Comparison of ENCODE assay signal across 8 cellular contexts in genomic region chr11:6705905-6706535, GRCh38. TPM values are rescaled to one million over a fixed set of nuclear protein-coding genes. Genes with fewer than 3 reads are reported as not detected.
DNase-seq lines count a peak whose midpoint lies in the region; ATAC-seq and TF ChIP-seq lines count a peak whose summit lies in the region.

No MANE protein-coding gene starts in this region.

- H3K9me3 Mint-ChIP-seq in CD8-positive, alpha-beta memory T cell, result no peaks in the 10 kb centered on the region

- H3K4me1 ChIP-seq in CD8-positive, alpha-beta memory T cell (ENCODE audit: insufficient read depth, low read length), result no peaks in the 10 kb centered on the region
- no peaks in the 10 kb centered on the region for H3K4me1 ChIP-seq in vagina

- no peak overlapping the region for H3K27ac ChIP-seq in CD8-positive, alpha-beta memory T cell (ENCODE audit: low read depth, low read length)
- no peak overlapping the region for H3K27ac ChIP-seq in vagina

- POLR2A ChIA-PET in CD8-positive, alpha-beta memory T cell (lab: Charles Lee), result no interaction called here

- H3K27ac Mint-ChIP-seq in CD8-positive, alpha-beta memory T cell, result peak overlapping the region; percentile 42 to 81 (median 68)

- H3K4me1 Mint-ChIP-seq in CD8-positive, alpha-beta memory T cell, result peaks cover 15 to 30% (median 26%) of the 10 kb centered on the region in 3 donors

- peak in 3 of 5 donors; percentile 25 to 38 (median 29) for DNase-seq in CD8-positive, alpha-beta memory T cell
- peak; percentile 14 for DNase-seq in GM19240 (ENCODE audit: insufficient read length, low spot score)
- peak; percentile 57 for DNase-seq in NCI-H1694 (lab: John Stamatoyannopoulos, UW)
- DNase-seq in activated CD4-positive, alpha-beta T cell treated with anti-CD3 and anti-CD28 coated beads for 48 hours, result peak; percentile 52
- DNase-seq in epithelial cell of esophagus (ENCODE audit: low read depth), result peak; percentile 61
- DNase-seq in myocyte (ENCODE audit: low read depth), result peak; percentile 73
- DNase-seq in vagina (ENCODE audit: extremely low spot score in 2 of 2), result no peak

- no peak overlapping the region for H3K4me3 ChIP-seq in CD8-positive, alpha-beta memory T cell (ENCODE audit: low read length)
- H3K4me3 ChIP-seq in epithelial cell of esophagus (ENCODE audit: low read length) (no peak overlapping the region), vagina (no peak overlapping the region)

- ATAC-seq in HG02870 (IDR thresholded peaks at IDR 0.05; ENCODE audit: unreplicated experiment), result no peak

- no peak for TF ChIP-seq POLR2A in vagina (IDR thresholded peaks at IDR 0.05)

- H3K36me3 ChIP-seq in CD8-positive, alpha-beta memory T cell (ENCODE audit: insufficient read depth, low read length), result no peaks in the 10 kb centered on the region
- no peaks in the 10 kb centered on the region for H3K36me3 ChIP-seq in vagina

- H3K27me3 Mint-ChIP-seq in CD8-positive, alpha-beta memory T cell, result no peaks in the 10 kb centered on the region

- H3K36me3 Mint-ChIP-seq in CD8-positive, alpha-beta memory T cell, result peaks cover 0 to 27% (median 3%) of the 10 kb centered on the region in 3 donors

- no peaks in the 10 kb centered on the region for H3K9me3 ChIP-seq in CD8-positive, alpha-beta memory T cell (ENCODE audit: low read length)
- H3K9me3 ChIP-seq in vagina, result no peaks in the 10 kb centered on the region

- peak; percentile 98 for TF ChIP-seq CTCF in epithelial cell of esophagus (IDR thresholded peaks at IDR 0.05; ENCODE audit: insufficient read depth, low read depth, low read length, missing control alignments)
- TF ChIP-seq CTCF in vagina (IDR thresholded peaks at IDR 0.05), result peak; percentile 46 to 88 (median 84)

- H3K27me3 ChIP-seq in CD8-positive, alpha-beta memory T cell (ENCODE audit: insufficient read depth, low read length, poor library complexity, severe bottlenecking), result no peaks in the 10 kb centered on the region
- H3K27me3 ChIP-seq in vagina, result no peaks in the 10 kb centered on the region

- CTCF ChIA-PET in CD8-positive, alpha-beta memory T cell (lab: Charles Lee), result interaction anchor here (0.7 to 3.7 kb wide), 20 partner anchors 9 to 327 kb away, joined by 3 to 29 read pairs (median 4); partner anchors contain the start of gene MRPL17

- intact Hi-C loops in vagina (cut with DNase I), result no loop called here

- no peak overlapping the region for H3K4me3 Mint-ChIP-seq in CD8-positive, alpha-beta memory T cell

RNA-seq across cellular contexts. Expression of gene MRPL17, which starts 22.9 kb away (rescaled TPM):
- 100 to 1,000 TPM; 124 to 129 TPM for total RNA-seq in CD8-positive, alpha-beta memory T cell
- polyA plus RNA-seq in CD8-positive, alpha-beta memory T cell, result 24.3 TPM
- total RNA-seq in myocyte (48.7 and 88.0 TPM in 2 replicates), vagina (55.2 TPM)
- 180 TPM for polyA plus RNA-seq in myocyte (2012)

RNA-seq across cellular contexts. Expression of gene DCHS1, which starts 50.4 kb away (rescaled TPM):
- under 1 TPM; 0.89 to 0.96 TPM for total RNA-seq in CD8-positive, alpha-beta memory T cell
- polyA plus RNA-seq in CD8-positive, alpha-beta memory T cell, result 1.5 TPM
- total RNA-seq in myocyte (0.73 and 0.78 TPM in 2 replicates), vagina (28.7 TPM)
- 0.50 TPM for polyA plus RNA-seq in myocyte (2012)

Comparison
In these comparisons a context has a peak if more than half of its experiments do, and no peak if none do; other contexts are left out.
1. DNase-seq: peak in CD8-positive, alpha-beta memory T cell (3 of 5), GM19240 (single experiment), NCI-H1694 (single experiment), activated CD4-positive, alpha-beta T cell treated with anti-CD3 and anti-CD28 coated beads for 48 hours (single experiment), epithelial cell of esophagus (single experiment) and myocyte (single experiment); none in vagina (0 of 2).
2. RNA of gene DCHS1, which starts 50.4 kb away (total RNA-seq): 28.7 TPM in vagina (single experiment); 0.89 to 0.96 TPM in CD8-positive, alpha-beta memory T cell and 0.73 to 0.78 TPM in myocyte; every median in the first group is over 10 times any median in the second.